8 cellular contexts compared by ENCODE assay signal in genomic region chr22:38707346-38707745, GRCh38. TPM values are rescaled to one million over a fixed set of nuclear protein-coding genes. Genes with fewer than 3 reads are reported as not detected.
A peak's percentile ranks its signal among the peaks of the same experiment; 100 is the strongest.
DNase-seq lines count a peak whose midpoint lies in the region; TF ChIP-seq lines count a peak whose summit lies in the region.

No MANE protein-coding gene starts in this region.

- no peak overlapping the region for H3K27ac ChIP-seq in OCI-LY7 (ENCODE audit: low read depth, low read length, poor library complexity, severe bottlenecking)
- no peak overlapping the region for H3K27ac ChIP-seq in rectal smooth muscle tissue (ENCODE audit: low read depth, low read length)

- peaks cover 23% of the 10 kb centered on the region for H3K36me3 ChIP-seq in OCI-LY7 (ENCODE audit: insufficient read depth, low read length)
- H3K36me3 ChIP-seq in rectal smooth muscle tissue (ENCODE audit: control insufficient read depth, insufficient read depth, low read length) = no peaks in the 10 kb centered on the region

- peak overlapping the region; percentile 94 for H3K4me3 Mint-ChIP-seq in endothelial cell (ENCODE audit: unreplicated experiment)

- TF ChIP-seq CTCF in OCI-LY7 (conservative IDR thresholded peaks at IDR 0.05; ENCODE audit: low read length) (no peak), endothelial cell (IDR thresholded peaks at IDR 0.05; ENCODE audit: unreplicated experiment) (no peak)

- peaks cover 50% of the 10 kb centered on the region for H3K4me1 Mint-ChIP-seq in endothelial cell (ENCODE audit: unreplicated experiment)

- peak overlapping the region; percentile 81 for H3K4me2 ChIP-seq in OCI-LY7 (ENCODE audit: low read length)

- H3K9me3 ChIP-seq in OCI-LY7 (ENCODE audit: low read length) = no peaks in the 10 kb centered on the region

- H3K9me2 ChIP-seq in OCI-LY7 (ENCODE audit: insufficient read depth, low read length) = no peaks in the 10 kb centered on the region

- DNase-seq in GF-D8 (lab: John Stamatoyannopoulos, UW) = peak; percentile 30
- DNase-seq in OCI-LY7 (ENCODE audit: low spot score) = no peak
- no peak for DNase-seq in endothelial cell (ENCODE audit: low spot score)
- DNase-seq in DMS153 (lab: John Stamatoyannopoulos, UW) = no peak
- no peak for DNase-seq in nucleus accumbens (lab: John Stamatoyannopoulos, UW)
- no peak for DNase-seq in activated CD4-positive, CD25-positive, alpha-beta regulatory T cell (lab: John Stamatoyannopoulos, UW)
- DNase-seq in stimulated activated CD4-positive, alpha-beta T cell treated with anti-CD3 and anti-CD28 coated beads, Interleukin-1b, Interleukin-23, amount 100 ng/mL, for 48 hours = no peak

- H3K4me1 ChIP-seq in OCI-LY7 (ENCODE audit: insufficient read depth, low read length, poor library complexity, severe bottlenecking) = peaks cover 59% of the 10 kb centered on the region
- H3K4me1 ChIP-seq in rectal smooth muscle tissue (ENCODE audit: control insufficient read depth, insufficient read depth, low read length) = peaks cover 14% of the 10 kb centered on the region

- H2AFZ ChIP-seq in OCI-LY7 (ENCODE audit: low read length) = no peak overlapping the region

- H3K27ac Mint-ChIP-seq in endothelial cell (ENCODE audit: unreplicated experiment) = no peak overlapping the region

- CTCF ChIA-PET in OCI-LY7 (lab: Charles Lee; ENCODE audit: unreplicated experiment) = no interaction called here

- H3K9ac ChIP-seq in rectal smooth muscle tissue (ENCODE audit: low read length) = no peak overlapping the region

- H3K79me2 ChIP-seq in OCI-LY7 (ENCODE audit: insufficient read depth, low read depth, low read length) = peaks cover 63% of the 10 kb centered on the region

- H3K4me3 ChIP-seq in OCI-LY7 (ENCODE audit: low read depth, low read length, poor library complexity, severe bottlenecking) (peak overlapping the region; percentile 97), rectal smooth muscle tissue (ENCODE audit: low read length) (peak overlapping the region; percentile 83)

- TSS peak; percentile 64 for BruUV-seq in OCI-LY7 (replicated peaks; lab: Mats Ljungman, UMichigan)

- peaks cover 38% of the 10 kb centered on the region for H4K20me1 ChIP-seq in OCI-LY7 (ENCODE audit: insufficient read depth, low read length)

- intact Hi-C loops in OCI-LY7 (cut with micrococcal nuclease; ENCODE audit: unreplicated experiment) = loop anchor here (10.0 kb wide), 1 partner anchor 653 kb away; the partner anchor contains the start of gene PICK1

- no peaks in the 10 kb centered on the region for H3K27me3 ChIP-seq in rectal smooth muscle tissue (ENCODE audit: control insufficient read depth, insufficient read depth, low read length)

- H3K36me3 Mint-ChIP-seq in endothelial cell (ENCODE audit: low read depth, unreplicated experiment) = peaks cover 8% of the 10 kb centered on the region

- peaks cover 10% of the 10 kb centered on the region for H3K27me3 Mint-ChIP-seq in endothelial cell (ENCODE audit: unreplicated experiment)

- POLR2A ChIA-PET in OCI-LY7 (lab: Charles Lee) = interaction anchor here (0.6 kb wide), 2 partner anchors 8 to 816 kb away, joined by 3 to 5 read pairs; no protein-coding TSS in a partner anchor

- no peaks in the 10 kb centered on the region for H3K9me3 Mint-ChIP-seq in endothelial cell (ENCODE audit: unreplicated experiment)

RNA-seq across cellular contexts. Expression of gene GTPBP1, which starts 1.6 kb away (rescaled TPM):
- 46.1 and 51.1 TPM in 2 replicates for total RNA-seq in OCI-LY7 (2014; rRNA removed; shearing (Covaris generic))
- total RNA-seq in OCI-LY7 (2022) = 95.0 and 97.5 TPM in 2 replicates
- 44.5 TPM for total RNA-seq in endothelial cell (ENCODE audit: unreplicated experiment)

RNA-seq across cellular contexts. Expression of gene JOSD1, which starts 6.6 kb away (rescaled TPM):
- total RNA-seq in OCI-LY7 (2014; rRNA removed; shearing (Covaris generic)) = 46.6 and 50.4 TPM in 2 replicates
- total RNA-seq in OCI-LY7 (2022) (54.7 and 56.3 TPM in 2 replicates), endothelial cell (ENCODE audit: unreplicated experiment) (49.6 TPM)

RNA-seq across cellular contexts. Expression of gene TOMM22, which starts 25.6 kb away (rescaled TPM):
- total RNA-seq in OCI-LY7 (2014; rRNA removed; shearing (Covaris generic)) = 51.8 and 61.7 TPM in 2 replicates
- total RNA-seq in OCI-LY7 (2022) (99.6 and 114 TPM in 2 replicates), endothelial cell (ENCODE audit: unreplicated experiment) (108 TPM)

RNA-seq across cellular contexts. Expression of gene SUN2, which starts 48.5 kb away (rescaled TPM):
- 59.1 and 67.6 TPM in 2 replicates for total RNA-seq in OCI-LY7 (2014; rRNA removed; shearing (Covaris generic))
- 80.2 and 95.7 TPM in 2 replicates for total RNA-seq in OCI-LY7 (2022)
- 74.4 TPM for total RNA-seq in endothelial cell (ENCODE audit: unreplicated experiment)

RNA-seq across cellular contexts. Expression of gene CBY1, which starts 50.9 kb away (rescaled TPM):
- total RNA-seq in OCI-LY7 (2014; rRNA removed; shearing (Covaris generic)) = 3.5 and 10.5 TPM in 2 replicates
- total RNA-seq in OCI-LY7 (2022) (12.8 and 15.1 TPM in 2 replicates), endothelial cell (ENCODE audit: unreplicated experiment) (29.7 TPM)
